1 cellular context compared by ENCODE assay signal in the genomic region with DNA sequence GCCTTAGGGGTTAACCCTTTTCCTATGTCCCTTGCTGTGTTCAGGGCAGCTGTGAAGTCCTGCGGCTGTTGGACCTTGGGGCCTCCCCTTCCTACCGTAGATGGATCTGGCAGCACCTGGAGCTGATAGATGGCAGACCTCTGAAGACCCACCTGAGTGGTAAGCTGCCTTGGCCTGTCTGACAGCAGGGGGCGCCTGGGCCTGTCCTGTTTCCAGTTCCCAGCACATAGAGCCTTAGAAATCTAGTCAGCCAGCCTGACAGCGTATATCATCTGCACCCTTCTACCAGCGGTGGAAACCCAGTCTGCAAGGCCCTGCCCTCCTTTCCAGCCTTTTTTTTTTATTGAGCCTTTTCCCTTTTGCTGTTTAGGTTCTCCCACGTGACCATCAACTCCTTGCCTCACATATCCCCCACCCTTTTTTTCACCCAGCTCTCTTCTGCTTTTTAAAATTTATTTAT.
TF ChIP-seq lines count a peak whose summit lies in the region.

No MANE protein-coding gene starts in this region.

TF ChIP-seq in K562, 482 proteins besides CTCF, POLR2A, EP300 and RAD21 (continued from another document and continues in another):
- TF ChIP-seq, protein P1, sequence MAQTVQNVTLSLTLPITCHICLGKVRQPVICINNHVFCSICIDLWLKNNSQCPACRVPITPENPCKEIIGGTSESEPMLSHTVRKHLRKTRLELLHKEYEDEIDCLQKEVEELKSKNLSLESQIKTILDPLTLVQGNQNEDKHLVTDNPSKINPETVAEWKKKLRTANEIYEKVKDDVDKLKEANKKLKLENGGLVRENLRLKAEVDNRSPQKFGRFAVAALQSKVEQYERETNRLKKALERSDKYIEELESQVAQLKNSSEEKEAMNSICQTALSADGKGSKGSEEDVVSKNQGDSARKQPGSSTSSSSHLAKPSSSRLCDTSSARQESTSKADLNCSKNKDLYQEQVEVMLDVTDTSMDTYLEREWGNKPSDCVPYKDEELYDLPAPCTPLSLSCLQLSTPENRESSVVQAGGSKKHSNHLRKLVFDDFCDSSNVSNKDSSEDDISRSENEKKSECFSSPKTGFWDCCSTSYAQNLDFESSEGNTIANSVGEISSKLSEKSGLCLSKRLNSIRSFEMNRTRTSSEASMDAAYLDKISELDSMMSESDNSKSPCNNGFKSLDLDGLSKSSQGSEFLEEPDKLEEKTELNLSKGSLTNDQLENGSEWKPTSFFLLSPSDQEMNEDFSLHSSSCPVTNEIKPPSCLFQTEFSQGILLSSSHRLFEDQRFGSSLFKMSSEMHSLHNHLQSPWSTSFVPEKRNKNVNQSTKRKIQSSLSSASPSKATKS (CRISPR knock-in tag; IDR thresholded peaks at IDR 0.05) = no peak
- TF ChIP-seq ZFP36 (IDR thresholded peaks at IDR 0.05; ENCODE audit: low read depth, low read length, partially characterized antibody) (peak; percentile 33), ZEB2 (IDR thresholded peaks at IDR 0.05) (peak; percentile 67), ZNF24 (IDR thresholded peaks at IDR 0.05) (peak; percentile 12; the same call in 1 of the 2 replicates), CTBP1 (IDR thresholded peaks at IDR 0.05; ENCODE audit: borderline replicate concordance) (peak; percentile 63), TOE1 (IDR thresholded peaks at IDR 0.05; ENCODE audit: borderline replicate concordance) (peak; percentile 51; the same call in 1 of the 2 replicates), TOE1 (CRISPR knock-in tag; IDR thresholded peaks at IDR 0.05; ENCODE audit: borderline replicate concordance, low read depth) (no peak), NBN (IDR thresholded peaks at IDR 0.05; ENCODE audit: low read depth) (0 out of 2 replicates have a peak, but pooled peaks have one; percentile 48), JUN (IDR thresholded peaks at IDR 0.05; ENCODE audit: borderline replicate concordance, low read depth, low read length) (0 out of 2 replicates have a peak, but pooled peaks have one; percentile 21), JUN (CRISPR knock-in tag; IDR thresholded peaks at IDR 0.05; ENCODE audit: borderline replicate concordance) (no peak), MXI1 (IDR thresholded peaks at IDR 0.05; ENCODE audit: low read depth, low read length) (no peak), MEIS2 (IDR thresholded peaks at IDR 0.05; ENCODE audit: partially characterized antibody) (peak; percentile 69), RCOR1 (IDR thresholded peaks at IDR 0.05; ENCODE audit: borderline replicate concordance in 1 of 2, low read depth in 2 of 2, low read length in 2 of 2) (peak in 1 of 2 experiments; percentile 36; a peak in 1 of 4 replicates), USF1 (CRISPR knock-in tag; IDR thresholded peaks at IDR 0.05) (peak; percentile 63), ZBTB33 (CRISPR knock-in tag; IDR thresholded peaks at IDR 0.05) (peak; percentile 36; the same call in 1 of the 2 replicates), HDAC1 (IDR thresholded peaks at IDR 0.05) (no peak), STAG1 (CRISPR knock-in tag; IDR thresholded peaks at IDR 0.05; ENCODE audit: borderline replicate concordance) (peak; percentile 96), BHLHE40 (IDR thresholded peaks at IDR 0.05; ENCODE audit: low read length) (peak; percentile 18; the same call in 1 of the 2 replicates), ARID2 (IDR thresholded peaks at IDR 0.05) (peak; percentile 68; the same call in 1 of the 2 replicates), ESRRA (IDR thresholded peaks at IDR 0.05; ENCODE audit: borderline replicate concordance, low read depth) (no peak), TFAP4 (CRISPR knock-in tag; IDR thresholded peaks at IDR 0.05; ENCODE audit: borderline replicate concordance) (peak; percentile 46; the same call in 1 of the 2 replicates), MAZ (CRISPR knock-in tag; conservative IDR thresholded peaks at IDR 0.05 in 1 of 2, IDR thresholded peaks at IDR 0.05 in 1 of 2) (peak in 1 of 2 experiments; percentile 53; a peak in 2 of 4 replicates), JUND (IDR thresholded peaks at IDR 0.05; ENCODE audit: borderline replicate concordance, low read depth, low read length) (peak; percentile 51; the same call in 1 of the 2 replicates), JUND (tag; IDR thresholded peaks at IDR 0.05; ENCODE audit: borderline replicate concordance, low read depth, low read length) (no peak), DPF2 (IDR thresholded peaks at IDR 0.05) (0 out of 2 replicates have a peak, but pooled peaks have one; percentile 22), ZNF57 (CRISPR knock-in tag; IDR thresholded peaks at IDR 0.05) (no peak), CAMTA2 (CRISPR knock-in tag; conservative IDR thresholded peaks at IDR 0.05) (no peak), HMGN3 (IDR thresholded peaks at IDR 0.05; ENCODE audit: borderline replicate concordance, extremely low read depth, insufficient read length, low read depth, low read length) (no peak), ZBTB7A (IDR thresholded peaks at IDR 0.05; ENCODE audit: borderline replicate concordance, control insufficient read depth, low read depth, low read length) (peak; percentile 38; the same call in 1 of the 2 replicates), EP400 (IDR thresholded peaks at IDR 0.05) (no peak), HNRNPK (IDR thresholded peaks at IDR 0.05; ENCODE audit: low read depth, low read length, poor library complexity, severe bottlenecking) (no peak), KLF16 (IDR thresholded peaks at IDR 0.05) (0 out of 2 replicates have a peak, but pooled peaks have one; percentile 20), CC2D1A (IDR thresholded peaks at IDR 0.05) (peak; percentile 85), RB1 (IDR thresholded peaks at IDR 0.05; ENCODE audit: low read depth) (peak; percentile 12; the same call in 1 of the 2 replicates), SMC3 (conservative IDR thresholded peaks at IDR 0.05; ENCODE audit: insufficient read depth, low read depth, low read length) (peak; percentile 99), CBX5 (IDR thresholded peaks at IDR 0.05; ENCODE audit: borderline replicate concordance, low read depth) (no peak), TCFL5 (CRISPR knock-in tag; conservative IDR thresholded peaks at IDR 0.05) (no peak), ATF1 (CRISPR knock-in tag; IDR thresholded peaks at IDR 0.05) (no peak), ATF1 (tag; IDR thresholded peaks at IDR 0.05) (0 out of 2 replicates have a peak, but pooled peaks have one; percentile 28), CHD2 (IDR thresholded peaks at IDR 0.05; ENCODE audit: low read depth, low read length) (no peak), TCF7L2 (IDR thresholded peaks at IDR 0.05; ENCODE audit: low read depth, low read length) (no peak), KLF6 (CRISPR knock-in tag; IDR thresholded peaks at IDR 0.05; ENCODE audit: borderline replicate concordance) (no peak), POLR2H (tag; IDR thresholded peaks at IDR 0.05; ENCODE audit: low read depth) (no peak), ELF4 (CRISPR knock-in tag; IDR thresholded peaks at IDR 0.05) (peak; percentile 38; the same call in 1 of the 2 replicates), ZNF384 (IDR thresholded peaks at IDR 0.05; ENCODE audit: low read depth, low read length) (peak; percentile 63; the same call in 1 of the 2 replicates)
- TF ChIP-seq, protein P2, sequence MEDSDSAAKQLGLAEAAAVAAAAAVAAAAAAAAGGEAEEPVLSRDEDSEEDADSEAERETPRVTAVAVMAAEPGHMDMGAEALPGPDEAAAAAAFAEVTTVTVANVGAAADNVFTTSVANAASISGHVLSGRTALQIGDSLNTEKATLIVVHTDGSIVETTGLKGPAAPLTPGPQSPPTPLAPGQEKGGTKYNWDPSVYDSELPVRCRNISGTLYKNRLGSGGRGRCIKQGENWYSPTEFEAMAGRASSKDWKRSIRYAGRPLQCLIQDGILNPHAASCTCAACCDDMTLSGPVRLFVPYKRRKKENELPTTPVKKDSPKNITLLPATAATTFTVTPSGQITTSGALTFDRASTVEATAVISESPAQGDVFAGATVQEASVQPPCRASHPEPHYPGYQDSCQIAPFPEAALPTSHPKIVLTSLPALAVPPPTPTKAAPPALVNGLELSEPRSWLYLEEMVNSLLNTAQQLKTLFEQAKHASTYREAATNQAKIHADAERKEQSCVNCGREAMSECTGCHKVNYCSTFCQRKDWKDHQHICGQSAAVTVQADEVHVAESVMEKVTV (CRISPR knock-in tag; IDR thresholded peaks at IDR 0.05) = peak; percentile 85
- TF ChIP-seq, protein P3, sequence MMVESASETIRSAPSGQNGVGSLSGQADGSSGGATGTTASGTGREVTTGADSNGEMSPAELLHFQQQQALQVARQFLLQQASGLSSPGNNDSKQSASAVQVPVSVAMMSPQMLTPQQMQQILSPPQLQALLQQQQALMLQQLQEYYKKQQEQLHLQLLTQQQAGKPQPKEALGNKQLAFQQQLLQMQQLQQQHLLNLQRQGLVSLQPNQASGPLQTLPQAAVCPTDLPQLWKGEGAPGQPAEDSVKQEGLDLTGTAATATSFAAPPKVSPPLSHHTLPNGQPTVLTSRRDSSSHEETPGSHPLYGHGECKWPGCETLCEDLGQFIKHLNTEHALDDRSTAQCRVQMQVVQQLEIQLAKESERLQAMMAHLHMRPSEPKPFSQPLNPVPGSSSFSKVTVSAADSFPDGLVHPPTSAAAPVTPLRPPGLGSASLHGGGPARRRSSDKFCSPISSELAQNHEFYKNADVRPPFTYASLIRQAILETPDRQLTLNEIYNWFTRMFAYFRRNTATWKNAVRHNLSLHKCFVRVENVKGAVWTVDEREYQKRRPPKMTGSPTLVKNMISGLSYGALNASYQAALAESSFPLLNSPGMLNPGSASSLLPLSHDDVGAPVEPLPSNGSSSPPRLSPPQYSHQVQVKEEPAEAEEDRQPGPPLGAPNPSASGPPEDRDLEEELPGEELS (CRISPR knock-in tag; IDR thresholded peaks at IDR 0.05; ENCODE audit: borderline replicate concordance) = 0 out of 2 replicates have a peak, but pooled peaks have one; percentile 33
- TF ChIP-seq, protein P4, sequence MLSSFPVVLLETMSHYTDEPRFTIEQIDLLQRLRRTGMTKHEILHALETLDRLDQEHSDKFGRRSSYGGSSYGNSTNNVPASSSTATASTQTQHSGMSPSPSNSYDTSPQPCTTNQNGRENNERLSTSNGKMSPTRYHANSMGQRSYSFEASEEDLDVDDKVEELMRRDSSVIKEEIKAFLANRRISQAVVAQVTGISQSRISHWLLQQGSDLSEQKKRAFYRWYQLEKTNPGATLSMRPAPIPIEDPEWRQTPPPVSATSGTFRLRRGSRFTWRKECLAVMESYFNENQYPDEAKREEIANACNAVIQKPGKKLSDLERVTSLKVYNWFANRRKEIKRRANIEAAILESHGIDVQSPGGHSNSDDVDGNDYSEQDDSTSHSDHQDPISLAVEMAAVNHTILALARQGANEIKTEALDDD (IDR thresholded peaks at IDR 0.05) = peak; percentile 64
- TF ChIP-seq, protein P5, sequence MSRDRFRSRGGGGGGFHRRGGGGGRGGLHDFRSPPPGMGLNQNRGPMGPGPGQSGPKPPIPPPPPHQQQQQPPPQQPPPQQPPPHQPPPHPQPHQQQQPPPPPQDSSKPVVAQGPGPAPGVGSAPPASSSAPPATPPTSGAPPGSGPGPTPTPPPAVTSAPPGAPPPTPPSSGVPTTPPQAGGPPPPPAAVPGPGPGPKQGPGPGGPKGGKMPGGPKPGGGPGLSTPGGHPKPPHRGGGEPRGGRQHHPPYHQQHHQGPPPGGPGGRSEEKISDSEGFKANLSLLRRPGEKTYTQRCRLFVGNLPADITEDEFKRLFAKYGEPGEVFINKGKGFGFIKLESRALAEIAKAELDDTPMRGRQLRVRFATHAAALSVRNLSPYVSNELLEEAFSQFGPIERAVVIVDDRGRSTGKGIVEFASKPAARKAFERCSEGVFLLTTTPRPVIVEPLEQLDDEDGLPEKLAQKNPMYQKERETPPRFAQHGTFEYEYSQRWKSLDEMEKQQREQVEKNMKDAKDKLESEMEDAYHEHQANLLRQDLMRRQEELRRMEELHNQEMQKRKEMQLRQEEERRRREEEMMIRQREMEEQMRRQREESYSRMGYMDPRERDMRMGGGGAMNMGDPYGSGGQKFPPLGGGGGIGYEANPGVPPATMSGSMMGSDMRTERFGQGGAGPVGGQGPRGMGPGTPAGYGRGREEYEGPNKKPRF (IDR thresholded peaks at IDR 0.05; ENCODE audit: low read depth, low read length) = no peak
- TF ChIP-seq, protein P6, sequence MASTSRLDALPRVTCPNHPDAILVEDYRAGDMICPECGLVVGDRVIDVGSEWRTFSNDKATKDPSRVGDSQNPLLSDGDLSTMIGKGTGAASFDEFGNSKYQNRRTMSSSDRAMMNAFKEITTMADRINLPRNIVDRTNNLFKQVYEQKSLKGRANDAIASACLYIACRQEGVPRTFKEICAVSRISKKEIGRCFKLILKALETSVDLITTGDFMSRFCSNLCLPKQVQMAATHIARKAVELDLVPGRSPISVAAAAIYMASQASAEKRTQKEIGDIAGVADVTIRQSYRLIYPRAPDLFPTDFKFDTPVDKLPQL (IDR thresholded peaks at IDR 0.05; ENCODE audit: extremely low read depth, insufficient read length) = no peak
- TF ChIP-seq, protein P7, sequence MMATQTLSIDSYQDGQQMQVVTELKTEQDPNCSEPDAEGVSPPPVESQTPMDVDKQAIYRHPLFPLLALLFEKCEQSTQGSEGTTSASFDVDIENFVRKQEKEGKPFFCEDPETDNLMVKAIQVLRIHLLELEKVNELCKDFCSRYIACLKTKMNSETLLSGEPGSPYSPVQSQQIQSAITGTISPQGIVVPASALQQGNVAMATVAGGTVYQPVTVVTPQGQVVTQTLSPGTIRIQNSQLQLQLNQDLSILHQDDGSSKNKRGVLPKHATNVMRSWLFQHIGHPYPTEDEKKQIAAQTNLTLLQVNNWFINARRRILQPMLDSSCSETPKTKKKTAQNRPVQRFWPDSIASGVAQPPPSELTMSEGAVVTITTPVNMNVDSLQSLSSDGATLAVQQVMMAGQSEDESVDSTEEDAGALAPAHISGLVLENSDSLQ (IDR thresholded peaks at IDR 0.05) = peak; percentile 56; the same call in 1 of the 2 replicates
